37 cellular contexts compared by ENCODE assay signal in the genomic region with DNA sequence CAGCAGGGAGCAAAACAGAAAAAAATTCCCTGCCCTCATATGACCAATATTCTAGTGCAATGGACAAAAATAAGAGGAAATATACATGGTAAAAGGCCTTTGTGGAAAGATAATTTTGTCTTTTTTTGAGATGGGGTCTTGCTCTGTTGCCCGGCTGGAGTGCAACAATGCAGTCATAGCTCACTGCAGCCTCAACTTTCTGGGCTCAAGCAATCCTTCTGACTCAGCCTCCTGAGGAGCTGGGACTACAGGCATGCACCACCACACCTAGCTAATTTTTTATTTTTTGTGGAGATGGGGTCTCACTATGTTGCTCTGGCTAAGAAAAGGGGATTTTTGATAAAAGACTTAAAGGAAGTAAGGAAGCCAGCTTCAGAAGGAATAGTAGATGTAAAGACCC.
"Had no signal": no experiment of that assay in that cellular context is flagged by ENCODE, and none has a peak within 500 bp of the region (broad histone marks: within the 10 kb centered on the region; RNA-seq: fewer than 3 reads in every experiment).

No MANE protein-coding gene starts in this region.

- H3K4me1 ChIP-seq: ascending aorta had no signal

- FAIRE-seq: TTC549 had no signal

- H3K36me3 ChIP-seq: ascending aorta, cardiac muscle cell had no signal

- H3K4me3 ChIP-seq: ascending aorta, cardiac muscle cell had no signal

- DNase-seq: activated CD4-positive, alpha-beta memory T cell treated with anti-CD3 and anti-CD28 coated beads, Interleukin-2, amount 10 ng/mL, durations not matched to agents 7 days and 5 days; activated CD4-positive, alpha-beta T cell treated with anti-CD3 and anti-CD28 coated beads for 1 hour; activated CD4-positive, alpha-beta T cell treated with anti-CD3 and anti-CD28 coated beads for 36 hours; activated CD4-positive, alpha-beta T cell treated with anti-CD3 and anti-CD28 coated beads for 48 hours; activated CD4-positive, alpha-beta T cell treated with anti-CD3 and anti-CD28 coated beads, Interleukin-2, amount 10 ng/mL, durations not matched to agents 7 days and 5 days; activated CD4-positive, alpha-beta T cell treated with anti-CD3 and anti-CD28 coated beads, Interleukin-2, amount 50 U/mL, for 48 hours; activated CD4-positive, CD25-positive, alpha-beta regulatory T cell; activated CD8-positive, alpha-beta memory T cell treated with anti-CD3 and anti-CD28 coated beads for 24 hours; activated CD8-positive, alpha-beta memory T cell treated with anti-CD3 and anti-CD28 coated beads, Interleukin-2, amount 10 ng/mL, durations not matched to agents 7 days and 5 days; activated CD8-positive, alpha-beta memory T cell treated with anti-CD3 and anti-CD28 coated beads, Interleukin-2, amount 50 U/mL, for 48 hours; activated CD8-positive, alpha-beta T cell treated with anti-CD3 and anti-CD28 coated beads, Interleukin-2, amount 10 ng/mL, durations not matched to agents 7 days and 5 days; activated effector memory CD4-positive, alpha-beta T cell treated with Interleukin-2 at 50 U/mL for 16 hours; activated gamma-delta T cell; activated naive CD4-positive, alpha-beta T cell treated with anti-CD3 and anti-CD28 coated beads, Interleukin-2, amount 10 ng/mL, durations not matched to agents 7 days and 5 days; activated naive CD4-positive, alpha-beta T cell treated with Interleukin-2 at 50 U/mL for 16 hours; activated naive CD8-positive, alpha-beta T cell treated with anti-CD3 and anti-CD28 coated beads, Interleukin-2, amount 10 ng/mL, durations not matched to agents 7 days and 5 days; activated naive CD8-positive, alpha-beta T cell treated with anti-CD3 and anti-CD28 coated beads, Interleukin-2, amount 50 U/mL, for 24 hours; activated T-cell treated with anti-CD3 and anti-CD28 coated beads, Interleukin-2, amount 50 U/mL, for 24 hours; activated T-cell treated with anti-CD3 and anti-CD28 coated beads, Interleukin-2, amount 50 U/mL, for 48 hours; amygdala; anterior cingulate cortex; caudate nucleus; cerebellar nuclear complex; T-helper 2 cell; T-helper 9 cell had no signal

- H3K27ac ChIP-seq: ascending aorta, cardiac muscle cell, VCaP had no signal

- H3K36me3 Mint-ChIP-seq: activated CD8-positive, alpha-beta memory T cell treated with anti-CD3 and anti-CD28 coated beads, Interleukin-2, amount 10 ng/mL, durations not matched to agents 7 days and 5 days; activated naive CD4-positive, alpha-beta T cell treated with anti-CD3 and anti-CD28 coated beads, Interleukin-2, amount 10 ng/mL, durations not matched to agents 7 days and 5 days; activated naive CD8-positive, alpha-beta T cell; activated naive CD8-positive, alpha-beta T cell treated with anti-CD3 and anti-CD28 coated beads, Interleukin-2, amount 10 ng/mL, durations not matched to agents 7 days and 5 days; brain had no signal

- H3K4me1 Mint-ChIP-seq: activated CD4-positive, alpha-beta memory T cell treated with anti-CD3 and anti-CD28 coated beads, Interleukin-2, amount 10 ng/mL, durations not matched to agents 7 days and 5 days; activated CD4-positive, alpha-beta T cell treated with anti-CD3 and anti-CD28 coated beads for 36 hours; activated CD4-positive, alpha-beta T cell treated with anti-CD3 and anti-CD28 coated beads, Interleukin-2, amount 10 ng/mL, durations not matched to agents 7 days and 5 days; activated CD8-positive, alpha-beta memory T cell treated with anti-CD3 and anti-CD28 coated beads, Interleukin-2, amount 10 ng/mL, durations not matched to agents 7 days and 5 days; activated naive CD4-positive, alpha-beta T cell treated with anti-CD3 and anti-CD28 coated beads, Interleukin-2, amount 10 ng/mL, durations not matched to agents 7 days and 5 days; activated naive CD4-positive, alpha-beta T cell treated with anti-CD3 and anti-CD28 coated beads, Interleukin-2, amount 50 U/mL, for 24 hours; activated naive CD8-positive, alpha-beta T cell treated with anti-CD3 and anti-CD28 coated beads, Interleukin-2, amount 50 U/mL, for 24 hours; brain; central memory CD8-positive, alpha-beta T cell had no signal

- H3K27me3 ChIP-seq: ascending aorta, cardiac muscle cell had no signal

- H3K4me3 Mint-ChIP-seq: activated CD4-positive, alpha-beta memory T cell treated with anti-CD3 and anti-CD28 coated beads, Interleukin-2, amount 10 ng/mL, durations not matched to agents 7 days and 5 days; activated CD4-positive, alpha-beta T cell treated with anti-CD3 and anti-CD28 coated beads for 36 hours; activated CD4-positive, alpha-beta T cell treated with anti-CD3 and anti-CD28 coated beads, Interleukin-2, amount 10 ng/mL, durations not matched to agents 7 days and 5 days; activated CD8-positive, alpha-beta memory T cell treated with anti-CD3 and anti-CD28 coated beads, Interleukin-2, amount 10 ng/mL, durations not matched to agents 7 days and 5 days; activated CD8-positive, alpha-beta T cell treated with anti-CD3 and anti-CD28 coated beads, Interleukin-2, amount 10 ng/mL, durations not matched to agents 7 days and 5 days; activated naive CD4-positive, alpha-beta T cell treated with anti-CD3 and anti-CD28 coated beads, Interleukin-2, amount 10 ng/mL, durations not matched to agents 7 days and 5 days; activated naive CD4-positive, alpha-beta T cell treated with anti-CD3 and anti-CD28 coated beads, Interleukin-2, amount 50 U/mL, for 24 hours; activated naive CD8-positive, alpha-beta T cell; activated naive CD8-positive, alpha-beta T cell treated with anti-CD3 and anti-CD28 coated beads, Interleukin-2, amount 10 ng/mL, durations not matched to agents 7 days and 5 days; activated naive CD8-positive, alpha-beta T cell treated with anti-CD3 and anti-CD28 coated beads, Interleukin-2, amount 50 U/mL, for 24 hours; activated T-cell treated with anti-CD3 and anti-CD28 coated beads, Interleukin-2, amount 50 U/mL, for 24 hours; brain; central memory CD8-positive, alpha-beta T cell; T-helper 1 cell treated with Interleukin-12 subunit alpha and Interleukin-12 subunit beta and Interleukin-4 antibody, amounts not matched to agents 30 μg/mL and 1 μg/mL, for 36 hours; T-helper 2 cell treated with Interferon-gamma antibody and Interleukin-4, amounts not matched to agents 5 μg/mL and 100 μg/mL, for 36 hours had no signal

- H3K27ac Mint-ChIP-seq: activated CD4-positive, alpha-beta memory T cell treated with anti-CD3 and anti-CD28 coated beads, Interleukin-2, amount 10 ng/mL, durations not matched to agents 7 days and 5 days; activated CD4-positive, alpha-beta T cell treated with anti-CD3 and anti-CD28 coated beads for 36 hours; activated CD4-positive, alpha-beta T cell treated with anti-CD3 and anti-CD28 coated beads, Interleukin-2, amount 10 ng/mL, durations not matched to agents 7 days and 5 days; activated CD8-positive, alpha-beta memory T cell treated with anti-CD3 and anti-CD28 coated beads, Interleukin-2, amount 10 ng/mL, durations not matched to agents 7 days and 5 days; activated CD8-positive, alpha-beta T cell treated with anti-CD3 and anti-CD28 coated beads, Interleukin-2, amount 10 ng/mL, durations not matched to agents 7 days and 5 days; activated naive CD4-positive, alpha-beta T cell treated with anti-CD3 and anti-CD28 coated beads, Interleukin-2, amount 10 ng/mL, durations not matched to agents 7 days and 5 days; activated naive CD4-positive, alpha-beta T cell treated with anti-CD3 and anti-CD28 coated beads, Interleukin-2, amount 50 U/mL, for 24 hours; activated naive CD8-positive, alpha-beta T cell; activated naive CD8-positive, alpha-beta T cell treated with anti-CD3 and anti-CD28 coated beads, Interleukin-2, amount 10 ng/mL, durations not matched to agents 7 days and 5 days; activated naive CD8-positive, alpha-beta T cell treated with anti-CD3 and anti-CD28 coated beads, Interleukin-2, amount 50 U/mL, for 24 hours; activated T-cell treated with anti-CD3 and anti-CD28 coated beads, Interleukin-2, amount 50 U/mL, for 24 hours; activated T-helper 2 cell treated with anti-CD3 and anti-CD28 coated beads, Interferon-gamma antibody, Interleukin-2, Interleukin-4, amounts not matched to agents 10 μg/mL and 5 μg/mL and 100 μg/mL, durations not matched to agents 14 hours and 24 hours and 36 hours; T-helper 1 cell treated with Interleukin-12 subunit alpha and Interleukin-12 subunit beta and Interleukin-4 antibody, amounts not matched to agents 30 μg/mL and 1 μg/mL, for 36 hours; T-helper 2 cell treated with Interferon-gamma antibody and Interleukin-4, amounts not matched to agents 5 μg/mL and 100 μg/mL, for 36 hours had no signal

- H3K9me3 Mint-ChIP-seq: activated CD4-positive, alpha-beta memory T cell treated with anti-CD3 and anti-CD28 coated beads, Interleukin-2, amount 10 ng/mL, durations not matched to agents 7 days and 5 days; activated CD4-positive, alpha-beta T cell treated with anti-CD3 and anti-CD28 coated beads, Interleukin-2, amount 10 ng/mL, durations not matched to agents 7 days and 5 days; activated naive CD4-positive, alpha-beta T cell treated with anti-CD3 and anti-CD28 coated beads, Interleukin-2, amount 10 ng/mL, durations not matched to agents 7 days and 5 days; activated naive CD4-positive, alpha-beta T cell treated with anti-CD3 and anti-CD28 coated beads, Interleukin-2, amount 50 U/mL, for 24 hours; activated naive CD8-positive, alpha-beta T cell treated with anti-CD3 and anti-CD28 coated beads, Interleukin-2, amount 10 ng/mL, durations not matched to agents 7 days and 5 days; activated naive CD8-positive, alpha-beta T cell treated with anti-CD3 and anti-CD28 coated beads, Interleukin-2, amount 50 U/mL, for 24 hours; activated T-cell treated with anti-CD3 and anti-CD28 coated beads, Interleukin-2, amount 50 U/mL, for 24 hours; activated T-helper 2 cell treated with anti-CD3 and anti-CD28 coated beads, Interferon-gamma antibody, Interleukin-2, Interleukin-4, amounts not matched to agents 10 μg/mL and 5 μg/mL and 100 μg/mL, durations not matched to agents 14 hours and 24 hours and 36 hours; brain; central memory CD8-positive, alpha-beta T cell; T-helper 1 cell treated with Interleukin-12 subunit alpha and Interleukin-12 subunit beta and Interleukin-4 antibody, amounts not matched to agents 30 μg/mL and 1 μg/mL, for 36 hours; T-helper 2 cell treated with Interferon-gamma antibody and Interleukin-4, amounts not matched to agents 5 μg/mL and 100 μg/mL, for 36 hours had no signal

- H3K9me3 ChIP-seq: ascending aorta had no signal

- ATAC-seq: activated CD4-positive, alpha-beta T cell treated with anti-CD3 and anti-CD28 coated beads for 36 hours; activated CD4-positive, CD25-positive, alpha-beta regulatory T cell treated with anti-CD3 and anti-CD28 coated beads, Interleukin-2, amount 50 U/mL, for 24 hours; activated CD8-positive, alpha-beta memory T cell treated with anti-CD3 and anti-CD28 coated beads, Interleukin-2, amount 10 ng/mL, durations not matched to agents 7 days and 5 days; activated CD8-positive, alpha-beta T cell treated with anti-CD3 and anti-CD28 coated beads, Interleukin-2, amount 10 ng/mL, durations not matched to agents 7 days and 5 days; activated naive CD8-positive, alpha-beta T cell treated with anti-CD3 and anti-CD28 coated beads, Interleukin-2, amount 50 U/mL, for 24 hours had no signal

- H3K27me3 Mint-ChIP-seq: activated naive CD8-positive, alpha-beta T cell; brain had no signal
